Comparison of ENCODE assay signal across 1 cellular context in genomic region chr7:135597181-135597925, GRCh38.
TF ChIP-seq lines count a peak whose summit lies in the region.

No MANE protein-coding gene starts in this region.

TF ChIP-seq in SK-N-SH, 30 proteins besides CTCF, POLR2A, EP300 and RAD21 (continued from another document):
- TF ChIP-seq CHD2 (IDR thresholded peaks at IDR 0.05; ENCODE audit: low read length, partially characterized antibody) (no peak), PBX3 (IDR thresholded peaks at IDR 0.05) (peak; percentile 14; the same call in 1 of the 2 replicates), TEAD4 (IDR thresholded peaks at IDR 0.05; ENCODE audit: borderline replicate concordance, insufficient read depth) (peak; percentile 67), FOXM1 (IDR thresholded peaks at IDR 0.05; ENCODE audit: low read depth) (peak; percentile 76), ZBTB33 (IDR thresholded peaks at IDR 0.05; ENCODE audit: borderline replicate concordance, low read depth) (no peak), POLR2AphosphoS5 (IDR thresholded peaks at IDR 0.05; ENCODE audit: low read depth, low read length) (no peak), NFIC (IDR thresholded peaks at IDR 0.05; ENCODE audit: borderline replicate concordance) (peak; percentile 79; the same call in 1 of the 2 replicates), RFX5 (IDR thresholded peaks at IDR 0.05; ENCODE audit: low read length) (no peak), IRF3 (IDR thresholded peaks at IDR 0.05; ENCODE audit: low read depth, low read length) (no peak), ELF1 (IDR thresholded peaks at IDR 0.05) (no peak), RXRA (IDR thresholded peaks at IDR 0.05; ENCODE audit: borderline replicate concordance, low read depth) (0 out of 2 replicates have a peak, but pooled peaks have one; percentile 6), JUND (IDR thresholded peaks at IDR 0.05) (peak; percentile 51; the same call in 1 of the 2 replicates)
TF ChIP-seq in SK-N-SH: peak in this region for 8.
